8 cellular contexts compared by ENCODE assay signal in the genomic region with DNA sequence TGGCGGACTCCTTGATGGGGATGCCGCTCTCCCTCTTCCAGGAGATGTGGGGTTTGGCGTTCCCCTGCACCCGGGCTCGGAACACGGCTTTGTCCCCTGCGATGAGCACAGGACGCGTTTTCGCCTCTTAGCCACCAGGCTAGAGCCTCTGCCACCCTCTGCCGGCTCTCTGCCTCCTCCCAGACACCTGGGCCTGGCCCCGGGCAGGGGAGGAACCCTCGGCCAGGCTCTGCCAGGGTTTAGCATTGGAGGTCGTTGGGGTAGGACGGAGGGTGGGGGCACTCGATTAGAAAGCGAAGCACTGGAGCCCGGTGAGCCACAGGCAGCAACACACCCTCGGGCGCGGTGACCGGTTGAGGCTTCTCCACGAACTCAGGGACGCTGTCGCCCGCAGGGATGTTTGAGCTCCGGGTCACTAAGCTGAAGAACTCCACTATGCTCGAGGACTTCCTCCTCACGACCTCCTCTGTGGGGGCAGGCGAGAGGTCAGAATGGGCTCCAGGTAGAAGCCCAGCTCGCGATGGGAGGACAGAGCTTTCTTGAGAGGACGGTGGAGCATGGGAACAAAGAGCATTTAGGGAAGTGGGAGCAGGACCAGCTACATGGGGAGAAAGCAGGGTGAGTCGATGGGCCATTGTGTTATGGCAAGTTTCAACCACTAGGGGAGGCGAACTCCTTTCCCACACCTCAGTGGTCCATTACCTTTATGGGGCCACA. TPM values are rescaled to one million over a fixed set of nuclear protein-coding genes. Genes with fewer than 3 reads are reported as not detected.
DNase-seq lines count a peak whose midpoint lies in the region; ATAC-seq and TF ChIP-seq lines count a peak whose summit lies in the region.

No MANE protein-coding gene starts in this region.

- no peak overlapping the region for H2BK120ac ChIP-seq in trophoblast cell (ENCODE audit: insufficient read depth, low read length, poor library complexity)

- H3K36me3 ChIP-seq in CD4-positive, alpha-beta memory T cell (ENCODE audit: insufficient read depth, low read length): no peaks in the 10 kb centered on the region
- H3K36me3 ChIP-seq in OCI-LY7 (ENCODE audit: insufficient read depth, low read length) (no peaks in the 10 kb centered on the region), trophoblast cell (ENCODE audit: control insufficient read depth in 1 of 2, insufficient read depth in 2 of 2, low read length in 2 of 2) (no peaks in the 10 kb centered on the region)

- no TSS peak for BruUV-seq in OCI-LY7 (replicated peaks; lab: Mats Ljungman, UMichigan)

- H3K23ac ChIP-seq in trophoblast cell (ENCODE audit: low read length): no peak overlapping the region

- H3K79me1 ChIP-seq in trophoblast cell (ENCODE audit: low read length): no peaks in the 10 kb centered on the region

- H4K20me1 ChIP-seq in OCI-LY7 (ENCODE audit: insufficient read depth, low read length): no peaks in the 10 kb centered on the region

- no peaks in the 10 kb centered on the region for H3K36me3 Mint-ChIP-seq in CD4-positive, alpha-beta memory T cell
- no peaks in the 10 kb centered on the region for H3K36me3 Mint-ChIP-seq in activated naive CD4-positive, alpha-beta T cell treated with anti-CD3 and anti-CD28 coated beads for 36 hours (ENCODE audit: low read depth)

- H4K12ac ChIP-seq in trophoblast cell (ENCODE audit: low read depth, low read length): no peak overlapping the region

- no peak overlapping the region for H3K18ac ChIP-seq in trophoblast cell (ENCODE audit: low read length)

- CTCF ChIA-PET in CD4-positive, alpha-beta memory T cell (lab: Charles Lee; ENCODE audit: partially characterized antibody): interaction anchor here (0.6 to 5.2 kb wide), 56 partner anchors 9 to 701 kb away, joined by 3 to 59 read pairs (median 5); a partner anchor contains a TSS
- CTCF ChIA-PET in OCI-LY7 (lab: Charles Lee; ENCODE audit: unreplicated experiment): interaction anchor here (0.6 to 1.3 kb wide), 6 partner anchors 9 to 181 kb away, joined by 3 to 6 read pairs (median 4); no protein-coding TSS in a partner anchor
- CTCF ChIA-PET in activated naive CD4-positive, alpha-beta T cell treated with anti-CD3 and anti-CD28 coated beads for 36 hours (lab: Charles Lee): interaction anchor here (0.6 to 4.8 kb wide), 54 partner anchors 9 to 1887 kb away, joined by 3 to 52 read pairs (median 4); a partner anchor contains a TSS

- peak overlapping the region; percentile 66 for H2AFZ ChIP-seq in OCI-LY7 (ENCODE audit: low read length)
- H2AFZ ChIP-seq in trophoblast cell (ENCODE audit: insufficient read depth, low read length, poor library complexity): peak overlapping the region; percentile 48

- H2BK5ac ChIP-seq in trophoblast cell (ENCODE audit: low read depth, low read length, poor library complexity): no peak overlapping the region

- H2BK12ac ChIP-seq in trophoblast cell (ENCODE audit: low read length): no peak overlapping the region

- intact Hi-C loops in CD4-positive, alpha-beta memory T cell (cut with micrococcal nuclease): loop anchor here (1.0 to 5.0 kb wide), 6 partner anchors 14 to 195 kb away; a partner anchor contains a TSS
- intact Hi-C loops in OCI-LY7 (cut with micrococcal nuclease; ENCODE audit: unreplicated experiment) (no loop called here), Right ventricle myocardium superior (cut with DNase I) (no loop called here)
- intact Hi-C loops in activated naive CD4-positive, alpha-beta T cell treated with anti-CD3 and anti-CD28 coated beads for 36 hours (cut with micrococcal nuclease): loop anchor here (1.0 to 5.0 kb wide), 10 partner anchors 23 to 709 kb away; a partner anchor contains a TSS

- H3K27me3 Mint-ChIP-seq in CD4-positive, alpha-beta memory T cell: no peaks in the 10 kb centered on the region
- H3K27me3 Mint-ChIP-seq in activated naive CD4-positive, alpha-beta T cell treated with anti-CD3 and anti-CD28 coated beads for 36 hours (ENCODE audit: low read depth): no peaks in the 10 kb centered on the region

- peak; percentile 80 for TF ChIP-seq CTCF in OCI-LY7 (conservative IDR thresholded peaks at IDR 0.05; ENCODE audit: low read length)

- H3K4ac ChIP-seq in trophoblast cell (ENCODE audit: low read depth, low read length): no peak overlapping the region

- peak; percentile 60 for ATAC-seq in GM19025 (IDR thresholded peaks at IDR 0.05; ENCODE audit: low read depth, unreplicated experiment)
- peak; percentile 69 for ATAC-seq in HG03280 (IDR thresholded peaks at IDR 0.05; ENCODE audit: unreplicated experiment)
- ATAC-seq in Right ventricle myocardium superior (ENCODE audit: poor library complexity): peak; percentile 85

- peaks cover 5% of the 10 kb centered on the region for H3K4me1 ChIP-seq in CD4-positive, alpha-beta memory T cell (ENCODE audit: insufficient read depth, low read length)
- H3K4me1 ChIP-seq in OCI-LY7 (ENCODE audit: insufficient read depth, low read length, poor library complexity, severe bottlenecking): no peaks in the 10 kb centered on the region
- H3K4me1 ChIP-seq in trophoblast cell (ENCODE audit: control insufficient read depth in 1 of 2, insufficient read depth in 2 of 2, low read length in 2 of 2): peaks cover 4 to 9% of the 10 kb centered on the region in 2 experiments

- H4K91ac ChIP-seq in trophoblast cell (ENCODE audit: low read depth, low read length): no peak overlapping the region

- peak overlapping the region; percentile 56 for H3K27ac ChIP-seq in CD4-positive, alpha-beta memory T cell (ENCODE audit: low read depth, low read length)
- H3K27ac ChIP-seq in OCI-LY7 (ENCODE audit: low read depth, low read length, poor library complexity, severe bottlenecking) (no peak overlapping the region), trophoblast cell (ENCODE audit: low read depth, low read length) (no peak overlapping the region)

- no peak overlapping the region for H3K9ac ChIP-seq in trophoblast cell (ENCODE audit: low read length)

- H3K9me2 ChIP-seq in OCI-LY7 (ENCODE audit: insufficient read depth, low read length): no peaks in the 10 kb centered on the region

- no peak overlapping the region for H3K14ac ChIP-seq in trophoblast cell (ENCODE audit: low read length)

- H2AK5ac ChIP-seq in trophoblast cell (ENCODE audit: low read length): no peak overlapping the region

- no peaks in the 10 kb centered on the region for H3K9me3 Mint-ChIP-seq in CD4-positive, alpha-beta memory T cell
- H3K9me3 Mint-ChIP-seq in activated naive CD4-positive, alpha-beta T cell treated with anti-CD3 and anti-CD28 coated beads for 36 hours: no peaks in the 10 kb centered on the region

- H3K4me3 ChIP-seq in CD4-positive, alpha-beta memory T cell (ENCODE audit: low read length in 2 of 2): peak overlapping the region; percentile 77 to 81
- H3K4me3 ChIP-seq in OCI-LY7 (ENCODE audit: low read depth, low read length, poor library complexity, severe bottlenecking) (no peak overlapping the region), trophoblast cell (ENCODE audit: low read depth, low read length) (peak overlapping the region; percentile 8)

- H3K4me3 Mint-ChIP-seq in CD4-positive, alpha-beta memory T cell: peak overlapping the region; percentile 87 to 96 (median 92)
- peak overlapping the region; percentile 78 for H3K4me3 Mint-ChIP-seq in activated naive CD4-positive, alpha-beta T cell treated with anti-CD3 and anti-CD28 coated beads for 36 hours

- DNase-seq in CD4-positive, alpha-beta memory T cell: peak; percentile 36 to 60 (median 53)
- DNase-seq in OCI-LY7 (ENCODE audit: low spot score) (peak; percentile 48), Right ventricle myocardium superior (no peak), trophoblast cell (peak; percentile 52 to 74), T1000 (lab: John Stamatoyannopoulos, UW) (no peak)
- DNase-seq in activated naive CD4-positive, alpha-beta T cell treated with anti-CD3 and anti-CD28 coated beads for 36 hours: peak; percentile 70

- no CpG with 5 or more reads among the region's 35 CpGs for WGBS in trophoblast cell (ENCODE audit: extremely low coverage, insufficient coverage, insufficient read length)

- POLR2A ChIA-PET in CD4-positive, alpha-beta memory T cell (lab: Charles Lee; ENCODE audit: partially characterized antibody): interaction anchor here (0.6 to 2.8 kb wide), 14 partner anchors 10 to 725 kb away, joined by 3 to 19 read pairs (median 4); a partner anchor contains a TSS
- POLR2A ChIA-PET in OCI-LY7 (lab: Charles Lee): interaction anchor here (0.7 to 1.1 kb wide), 5 partner anchors 10 to 467 kb away, joined by 3 to 6 read pairs (median 5); no protein-coding TSS in a partner anchor

- no peaks in the 10 kb centered on the region for H3K27me3 ChIP-seq in CD4-positive, alpha-beta memory T cell (ENCODE audit: insufficient read depth, low read length)
- H3K27me3 ChIP-seq in trophoblast cell (ENCODE audit: insufficient read depth, low read length): peaks cover 2% of the 10 kb centered on the region

- H3K4me2 ChIP-seq in OCI-LY7 (ENCODE audit: low read length) (peak overlapping the region; percentile 50; the same call in 1 of the 2 replicates), trophoblast cell (ENCODE audit: low read length) (peak overlapping the region; percentile 83)

- peaks cover 4 to 13% (median 7%) of the 10 kb centered on the region in 4 donors for H3K4me1 Mint-ChIP-seq in CD4-positive, alpha-beta memory T cell
- H3K4me1 Mint-ChIP-seq in activated naive CD4-positive, alpha-beta T cell treated with anti-CD3 and anti-CD28 coated beads for 36 hours (ENCODE audit: low read depth): peaks cover 2% of the 10 kb centered on the region

- H3K9me3 ChIP-seq in CD4-positive, alpha-beta memory T cell (ENCODE audit: control insufficient read depth in 1 of 2, low read length in 2 of 2): no peaks in the 10 kb centered on the region
- no peaks in the 10 kb centered on the region for H3K9me3 ChIP-seq in OCI-LY7 (ENCODE audit: low read length)
- no peaks in the 10 kb centered on the region for H3K9me3 ChIP-seq in trophoblast cell (ENCODE audit: insufficient read depth, low read depth, low read length)

- H4K8ac ChIP-seq in trophoblast cell (ENCODE audit: low read depth, low read length): peak overlapping the region; percentile 56

- H3K27ac Mint-ChIP-seq in CD4-positive, alpha-beta memory T cell: peak overlapping the region; percentile 47 to 92 (median 81)
- H3K27ac Mint-ChIP-seq in activated naive CD4-positive, alpha-beta T cell treated with anti-CD3 and anti-CD28 coated beads for 36 hours: no peak overlapping the region

- no peaks in the 10 kb centered on the region for H3K79me2 ChIP-seq in OCI-LY7 (ENCODE audit: insufficient read depth, low read depth, low read length)
- no peaks in the 10 kb centered on the region for H3K79me2 ChIP-seq in trophoblast cell (ENCODE audit: control insufficient read depth, insufficient read depth, low read length, poor library complexity)

RNA-seq across cellular contexts. Expression of a gene that starts 4.3 kb away (rescaled TPM):
- total RNA-seq in CD4-positive, alpha-beta memory T cell: 1 to 10 TPM; 5.3 to 8.0 TPM
- polyA plus RNA-seq in CD4-positive, alpha-beta memory T cell: 1 to 10 TPM; 4.6 to 5.8 TPM
- not detected in 2 replicates for total RNA-seq in OCI-LY7 (2014; rRNA removed; shearing (Covaris generic))
- total RNA-seq in OCI-LY7 (2022) (not detected in 2 replicates), Right ventricle myocardium superior (0.86 TPM)
- total RNA-seq in activated naive CD4-positive, alpha-beta T cell treated with anti-CD3 and anti-CD28 coated beads for 36 hours: 1 to 10 TPM; 1.2 to 1.3 TPM
- polyA plus RNA-seq in trophoblast cell (2013): 0.01 TPM in 2 replicates

RNA-seq across cellular contexts. Expression of a gene that starts 23.2 kb away (rescaled TPM):
- total RNA-seq in CD4-positive, alpha-beta memory T cell: 1 to 10 TPM; 2.5 to 4.0 TPM
- under 1 TPM; 0.76 to 0.88 TPM for polyA plus RNA-seq in CD4-positive, alpha-beta memory T cell
- 0.39 and 0.92 TPM in 2 replicates for total RNA-seq in OCI-LY7 (2014; rRNA removed; shearing (Covaris generic))
- total RNA-seq in OCI-LY7 (2022) (1.2 and 2.7 TPM in 2 replicates), Right ventricle myocardium superior (4.3 TPM)
- total RNA-seq in activated naive CD4-positive, alpha-beta T cell treated with anti-CD3 and anti-CD28 coated beads for 36 hours: under 1 TPM; 0.05 to 0.15 TPM
- polyA plus RNA-seq in trophoblast cell (2013): 1.2 and 1.6 TPM in 2 replicates

Comparison
In these comparisons a context has a peak if more than half of its experiments do, and no peak if none do; other contexts are left out.
1. DNase-seq: peak in CD4-positive, alpha-beta memory T cell (5 of 5), OCI-LY7 (single experiment), activated naive CD4-positive, alpha-beta T cell treated with anti-CD3 and anti-CD28 coated beads for 36 hours (single experiment) and trophoblast cell (2 of 2); none in Right ventricle myocardium superior (single experiment) and T1000 (single experiment).
2. intact Hi-C loops: an anchor here in CD4-positive, alpha-beta memory T cell (1.0 to 5.0 kb wide) and activated naive CD4-positive, alpha-beta T cell treated with anti-CD3 and anti-CD28 coated beads for 36 hours (1.0 to 5.0 kb wide); none called in OCI-LY7 and Right ventricle myocardium superior.
3. Peak in every context shown above with its lines, with median percentiles within 50 percentile points of each other: ATAC-seq.